In genomic region chr11:67483498-67483798, GRCh38 we compare ENCODE assay signal across 8 cellular contexts. TPM values are rescaled to one million over a fixed set of nuclear protein-coding genes. Genes with fewer than 3 reads are reported as not detected.
DNase-seq lines count a peak whose midpoint lies in the region; ATAC-seq and TF ChIP-seq lines count a peak whose summit lies in the region.

No MANE protein-coding gene starts in this region.

- intact Hi-C loops in A673 (cut with micrococcal nuclease; ENCODE audit: unreplicated experiment), result no loop called here

- peaks cover 36 to 46% (median 41%) of the 10 kb centered on the region in 3 donors for H3K4me1 Mint-ChIP-seq in IgD-negative memory B cell
- H3K4me1 Mint-ChIP-seq in naive thymus-derived CD8-positive, alpha-beta T cell, result peaks cover 31 to 58% (median 56%) of the 10 kb centered on the region in 4 donors

- no TSS peak for BruUV-seq in A673 (replicated peaks; lab: Mats Ljungman, UMichigan)

- H3K9me3 ChIP-seq in A673 (ENCODE audit: low read depth, low read length, poor library complexity, severe bottlenecking), result no peaks in the 10 kb centered on the region

- peaks cover 4% of the 10 kb centered on the region for H3K36me3 Mint-ChIP-seq in IgD-negative memory B cell
- H3K36me3 Mint-ChIP-seq in naive thymus-derived CD8-positive, alpha-beta T cell, result peaks cover 0 to 21% (median 6%) of the 10 kb centered on the region in 3 donors

- no peaks in the 10 kb centered on the region for H3K36me3 ChIP-seq in A673 (ENCODE audit: insufficient read depth, low read length, poor library complexity, severe bottlenecking)

- DNase-seq in A673 (ENCODE audit: low spot score), result no peak
- DNase-seq in caudate nucleus (lab: John Stamatoyannopoulos, UW), result no peak
- no peak for DNase-seq in naive thymus-derived CD8-positive, alpha-beta T cell
- DNase-seq in Ammon's horn (ENCODE audit: low spot score), result no peak
- no peak for DNase-seq in NCI-H774 (lab: John Stamatoyannopoulos, UW)

- ATAC-seq in naive thymus-derived CD8-positive, alpha-beta T cell, result no peak
- no peak for ATAC-seq in HG03457 (IDR thresholded peaks at IDR 0.05; ENCODE audit: unreplicated experiment)
- no peak for ATAC-seq in GM21423 (IDR thresholded peaks at IDR 0.05; ENCODE audit: unreplicated experiment)

- H3K4me1 ChIP-seq in A673 (ENCODE audit: insufficient read depth, low read length, poor library complexity, severe bottlenecking), result peaks cover 9% of the 10 kb centered on the region

- TF ChIP-seq CTCF in A673 (conservative IDR thresholded peaks at IDR 0.05; ENCODE audit: low read depth, low read length), result no peak

- peak overlapping the region; percentile 76 for H3K27ac ChIP-seq in A673 (ENCODE audit: low read depth, low read length, poor library complexity, severe bottlenecking)
- peak overlapping the region; percentile 99 for H3K27ac ChIP-seq in caudate nucleus (ENCODE audit: low read depth, low read length)

- H3K27me3 ChIP-seq in A673 (replicated peaks; ENCODE audit: insufficient read depth, low read depth, low read length, poor library complexity), result no peaks in the 10 kb centered on the region

- H3K27me3 Mint-ChIP-seq in IgD-negative memory B cell, result no peaks in the 10 kb centered on the region
- H3K27me3 Mint-ChIP-seq in naive thymus-derived CD8-positive, alpha-beta T cell, result no peaks in the 10 kb centered on the region

- POLR2A ChIA-PET in A673 (lab: Charles Lee; ENCODE audit: low non-redundant PET), result interaction anchor here (0.6 kb wide), 1 partner anchor 54 kb away, joined by 7 read pairs; no protein-coding TSS in a partner anchor
- POLR2A ChIA-PET in naive thymus-derived CD8-positive, alpha-beta T cell (lab: Charles Lee), result interaction anchor here (0.8 to 9.3 kb wide), 24 partner anchors 10 to 242 kb away, joined by 3 to 176 read pairs (median 14); partner anchors contain the start of genes ANKRD13D, CARNS1, CDK2AP2 and PITPNM1

- H3K4me3 ChIP-seq in A673 (ENCODE audit: low read depth, low read length, poor library complexity, severe bottlenecking), result peak overlapping the region; percentile 54

- no peaks in the 10 kb centered on the region for H3K9me3 Mint-ChIP-seq in IgD-negative memory B cell
- no peaks in the 10 kb centered on the region for H3K9me3 Mint-ChIP-seq in naive thymus-derived CD8-positive, alpha-beta T cell

- peak overlapping the region; percentile 91 to 100 (median 97) for H3K27ac Mint-ChIP-seq in IgD-negative memory B cell
- peak overlapping the region; percentile 96 to 100 (median 99) for H3K27ac Mint-ChIP-seq in naive thymus-derived CD8-positive, alpha-beta T cell

- H3K4me3 Mint-ChIP-seq in IgD-negative memory B cell, result peak overlapping the region; percentile 92 to 98 (median 98)
- H3K4me3 Mint-ChIP-seq in naive thymus-derived CD8-positive, alpha-beta T cell, result peak overlapping the region; percentile 86 to 100 (median 98)

- CTCF ChIA-PET in A673 (lab: Charles Lee), result no interaction called here

RNA-seq across cellular contexts. Expression of gene AIP, which starts 0.6 kb away (rescaled TPM):
- 66.0 and 77.9 TPM in 2 replicates for total RNA-seq in A673 (2021)
- polyA plus RNA-seq in IgD-negative memory B cell, result 158 TPM
- total RNA-seq in naive thymus-derived CD8-positive, alpha-beta T cell, result 100 to 1,000 TPM; 136 to 141 TPM
- 100 to 1,000 TPM; 146 to 169 (median 146) TPM for polyA plus RNA-seq in naive thymus-derived CD8-positive, alpha-beta T cell

RNA-seq across cellular contexts. Expression of gene TMEM134, which starts 14.4 kb away (rescaled TPM):
- total RNA-seq in A673 (2021), result 36.0 and 40.3 TPM in 2 replicates
- polyA plus RNA-seq in IgD-negative memory B cell, result 272 TPM
- 100 to 1,000 TPM; 105 to 111 TPM for total RNA-seq in naive thymus-derived CD8-positive, alpha-beta T cell
- 100 to 1,000 TPM; 128 to 148 (median 144) TPM for polyA plus RNA-seq in naive thymus-derived CD8-positive, alpha-beta T cell

RNA-seq across cellular contexts. Expression of gene PITPNM1, which starts 21.7 kb away (rescaled TPM):
- 55.9 and 60.9 TPM in 2 replicates for total RNA-seq in A673 (2021)
- polyA plus RNA-seq in IgD-negative memory B cell, result 40.6 TPM
- 100 to 1,000 TPM; 118 to 120 TPM for total RNA-seq in naive thymus-derived CD8-positive, alpha-beta T cell
- 10 to 100 TPM; 13.8 to 36.5 (median 15.9) TPM for polyA plus RNA-seq in naive thymus-derived CD8-positive, alpha-beta T cell

RNA-seq across cellular contexts. Expression of gene CDK2AP2, which starts 24.5 kb away (rescaled TPM):
- total RNA-seq in A673 (2021), result 48.1 and 51.3 TPM in 2 replicates
- 133 TPM for polyA plus RNA-seq in IgD-negative memory B cell
- 10 to 100 TPM; 41.8 to 46.4 TPM for total RNA-seq in naive thymus-derived CD8-positive, alpha-beta T cell
- polyA plus RNA-seq in naive thymus-derived CD8-positive, alpha-beta T cell, result 10 to 100 TPM; 75.9 to 96.8 (median 79.5) TPM

RNA-seq across cellular contexts. Expression of gene CABP4, which starts 28.3 kb away (rescaled TPM):
- total RNA-seq in A673 (2021), result not detected in 2 replicates
- 3.9 TPM for polyA plus RNA-seq in IgD-negative memory B cell
- 1 to 10 TPM; 2.9 to 3.7 TPM for total RNA-seq in naive thymus-derived CD8-positive, alpha-beta T cell
- under 1 TPM; 0.58 to 0.96 (median 0.62) TPM for polyA plus RNA-seq in naive thymus-derived CD8-positive, alpha-beta T cell
